ENCODE assay signal across 15 cellular contexts in the genomic region with DNA sequence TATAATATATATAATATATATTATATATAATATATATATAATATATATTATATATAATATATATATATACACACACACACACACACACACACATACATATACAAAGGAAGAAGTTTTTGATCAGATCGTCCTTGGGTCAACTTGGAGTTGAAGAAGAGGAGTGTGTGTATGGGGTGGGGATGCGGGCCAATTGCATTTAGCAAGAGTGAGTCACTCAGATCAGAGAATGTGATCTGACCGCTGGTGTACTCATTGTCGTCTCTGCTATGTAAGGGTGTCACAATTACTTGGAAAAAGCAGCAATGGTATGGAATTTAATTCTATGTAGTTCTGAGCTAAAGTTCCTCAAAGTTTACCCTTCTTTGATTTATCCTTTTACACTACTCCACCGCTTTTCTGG. TPM values are rescaled to one million over a fixed set of nuclear protein-coding genes. Genes with fewer than 3 reads are reported as not detected.
A peak's percentile ranks its signal among the peaks of the same experiment; 100 is the strongest.
DNase-seq lines count a peak whose midpoint lies in the region; ATAC-seq, FAIRE-seq and TF ChIP-seq lines count a peak whose summit lies in the region.
"Had no signal": no experiment of that assay in that cellular context is flagged by ENCODE, and none has a peak within 500 bp of the region (broad histone marks: within the 10 kb centered on the region; RNA-seq: fewer than 3 reads in every experiment).

No MANE protein-coding gene starts in this region.

- peaks cover 0 to 2% of the 10 kb centered on the region in 2 donors for H3K27me3 ChIP-seq in small intestine (ENCODE audit: control insufficient read depth in 2 of 2, insufficient read depth in 2 of 2, low read length in 2 of 2)
- H3K27me3 ChIP-seq in SK-N-SH (ENCODE audit: insufficient read depth): no peaks in the 10 kb centered on the region

- WGBS in small intestine, 3 donors: 72 to 87% (median 77%) methylated on average over 5 of the region's 5 CpGs
- WGBS in SK-N-SH (ENCODE audit: low lambda C conversion rate): 5% methylated on average over 5 of the region's 5 CpGs

- H3F3A ChIP-seq in SK-N-SH (replicated peaks; ENCODE audit: insufficient read depth): no peaks in the 10 kb centered on the region

- H3K36me3 ChIP-seq in small intestine (ENCODE audit: control insufficient read depth in 2 of 2, insufficient read depth in 2 of 2, low read length in 2 of 2): no peaks in the 10 kb centered on the region
- no peaks in the 10 kb centered on the region for H3K36me3 ChIP-seq in SK-N-SH (replicated peaks in 1 of 2; ENCODE audit: control insufficient read depth in 1 of 2, insufficient read depth in 2 of 2, low read length in 1 of 2)
- H3K36me3 ChIP-seq: esophagus squamous epithelium, stomach had no signal

- H3K9me3 ChIP-seq in small intestine (ENCODE audit: control insufficient read depth, low read depth) (no peaks in the 10 kb centered on the region), SK-N-SH (no peaks in the 10 kb centered on the region)
- H3K9me3 ChIP-seq: esophagus squamous epithelium, stomach had no signal

- TF ChIP-seq EP300 in SK-N-SH (IDR thresholded peaks at IDR 0.05; ENCODE audit: borderline replicate concordance in 1 of 2, low read depth in 1 of 2, low read length in 1 of 2): no peak

- no peak for DNase-seq in H54 (ENCODE audit: insufficient read length, low spot score)
- DNase-seq in SW480 (ENCODE audit: low spot score): peak; percentile 57
- peak; percentile 89 for DNase-seq in fibroblast of pulmonary artery (ENCODE audit: low read depth)
- no peak for DNase-seq in small intestine
- no peak for DNase-seq in SK-N-SH
- no peak for DNase-seq in Kasumi-1 (lab: John Stamatoyannopoulos, UW)
- DNase-seq: activated CD4-positive, alpha-beta T cell treated with anti-CD3 and anti-CD28 coated beads, Interleukin-2, amount 10 ng/mL, durations not matched to agents 7 days and 5 days; activated gamma-delta T cell treated with Interleukin-2 at 50 U/mL for 16 hours; Calu3; esophagus squamous epithelium; left colon; naive B cell; stomach; T-cell had no signal

- POLR2A ChIA-PET in SK-N-SH (lab: Yijun Ruan, JAX): no interaction called here

- no peak overlapping the region for H3K9ac ChIP-seq in SK-N-SH

- FAIRE-seq in H54 (lab: Jason Lieb, UNC) (peak; percentile 98), small intestine (lab: Jason Lieb, UNC) (peak; percentile 99)

- TF ChIP-seq CTCF in fibroblast of pulmonary artery (IDR thresholded peaks at IDR 0.05; ENCODE audit: low read length, missing control alignments) (no peak), SK-N-SH (IDR thresholded peaks at IDR 0.05) (no peak)

- no peak overlapping the region for H2AFZ ChIP-seq in SK-N-SH (ENCODE audit: low read depth)

- no peak overlapping the region for H3K27ac ChIP-seq in small intestine (ENCODE audit: low read depth in 1 of 2, low read length in 1 of 2)
- no peak overlapping the region for H3K27ac ChIP-seq in SK-N-SH (ENCODE audit: low read depth in 2 of 2, low read length in 1 of 2)
- H3K27ac ChIP-seq: esophagus squamous epithelium, stomach had no signal

- ATAC-seq in GM18870 (IDR thresholded peaks at IDR 0.05; ENCODE audit: unreplicated experiment): no peak
- ATAC-seq: left colon, T-cell had no signal

- H3K4me1 ChIP-seq in small intestine (ENCODE audit: control insufficient read depth in 2 of 2, insufficient read depth in 1 of 2, low read depth in 1 of 2, low read length in 1 of 2) (no peaks in the 10 kb centered on the region), SK-N-SH (ENCODE audit: control insufficient read depth in 1 of 2, insufficient read depth in 2 of 2, low read depth in 1 of 2, low read length in 1 of 2) (peaks cover 0 to 13% of the 10 kb centered on the region in 2 experiments; a peak in 2 of 4 replicates)

- no peak for TF ChIP-seq RAD21 in SK-N-SH (IDR thresholded peaks at IDR 0.05; ENCODE audit: low read length)

- CTCF ChIA-PET in SK-N-SH (lab: Yijun Ruan, JAX): no interaction called here

- H3K4me2 ChIP-seq in SK-N-SH: no peak overlapping the region

- H3K4me3 ChIP-seq in fibroblast of pulmonary artery (replicated peaks; ENCODE audit: low read depth, low read length): no peak overlapping the region
- H3K4me3 ChIP-seq in small intestine (ENCODE audit: low read depth in 1 of 2, low read length in 2 of 2): no peak overlapping the region
- no peak overlapping the region for H3K4me3 ChIP-seq in SK-N-SH (ENCODE audit: low read depth in 2 of 2, low read length in 1 of 2)
- H3K4me3 ChIP-seq: esophagus squamous epithelium, stomach had no signal

- H3K9me2 ChIP-seq in SK-N-SH: no peaks in the 10 kb centered on the region

- H4K20me1 ChIP-seq in SK-N-SH (ENCODE audit: insufficient read depth): no peaks in the 10 kb centered on the region

- TF ChIP-seq POLR2A in H54 (IDR thresholded peaks at IDR 0.05; ENCODE audit: low read depth, low read length): no peak

- H3K79me2 ChIP-seq in SK-N-SH (ENCODE audit: insufficient read depth): no peaks in the 10 kb centered on the region

TF ChIP-seq in SK-N-SH, 30 proteins besides CTCF, POLR2A, EP300 and RAD21:
- TF ChIP-seq RCOR1 (IDR thresholded peaks at IDR 0.05; ENCODE audit: low read length) (no peak), FOXM1 (IDR thresholded peaks at IDR 0.05; ENCODE audit: low read depth) (no peak), NRF1 (IDR thresholded peaks at IDR 0.05; ENCODE audit: low read depth, low read length) (no peak), SMC3 (IDR thresholded peaks at IDR 0.05; ENCODE audit: low read depth, low read length) (no peak), GATA2 (CRISPR knock-in tag; IDR thresholded peaks at IDR 0.05) (no peak), MXI1 (IDR thresholded peaks at IDR 0.05; ENCODE audit: low read depth, low read length) (no peak)

RNA-seq across cellular contexts. Expression of a gene that starts 4.6 kb away (rescaled TPM):
- polyA plus RNA-seq in small intestine (1 to 10 TPM in 2 of 3 donors, not detected in 1; 1.6 to 1.7 TPM), SK-N-SH (2012; rRNA removed) (not detected in 2 replicates)
- not detected in 2 replicates for polyA plus RNA-seq in SK-N-SH (2012; cell fraction: cytosol; rRNA removed)
- polyA plus RNA-seq in SK-N-SH (2012; cell fraction: nucleus; rRNA removed): not detected in 2 replicates

Comparison
In these comparisons a context has a peak if more than half of its experiments do, and no peak if none do; other contexts are left out.
1. DNase-seq: peak in SW480 (single experiment) and fibroblast of pulmonary artery (single experiment); none in H54 (single experiment), small intestine (single experiment), SK-N-SH (single experiment) and Kasumi-1 (0 of 2).